In genomic region chrX:14528629-14529287, GRCh38 we compare ENCODE assay signal across 9 cellular contexts. TPM values are rescaled to one million over a fixed set of nuclear protein-coding genes. Genes with fewer than 3 reads are reported as not detected.
DNase-seq lines count a peak whose midpoint lies in the region; ATAC-seq and TF ChIP-seq lines count a peak whose summit lies in the region.
"Had no signal": no experiment of that assay in that cellular context is flagged by ENCODE, and none has a peak within 500 bp of the region (broad histone marks: within the 10 kb centered on the region; RNA-seq: fewer than 3 reads in every experiment).

No MANE protein-coding gene starts in this region.

- H3K4me1 ChIP-seq in left lung, result no peaks in the 10 kb centered on the region

- in situ Hi-C loops in ACHN (cut with HindIII; ENCODE audit: low pct_ligation_motif_present, low pct_unique_long_range_greater_than_20kb, low sequenced_read_pairs), result no loop called here

- H3K36me3 ChIP-seq in left lung, result no peaks in the 10 kb centered on the region

- no peak overlapping the region for H3K27ac ChIP-seq in left lung

- peak; percentile 51 for DNase-seq in ACHN
- peak; percentile 61 for DNase-seq in NAMALWA (ENCODE audit: low spot score)
- DNase-seq in T1000 (lab: John Stamatoyannopoulos, UW), result peak; percentile 27
- DNase-seq in chondrocyte (ENCODE audit: low spot score), result no peak
- DNase-seq in left lung, result peak in 1 of 2 donors; percentile 33
- peak; percentile 2 to 40 for DNase-seq in stimulated activated CD8-positive, alpha-beta memory T cell treated with anti-CD3 and anti-CD28 coated beads, Interleukin-15, amount 100 ng/mL, for 48 hours (ENCODE audit: low read depth in 2 of 2)

- peaks cover 2% of the 10 kb centered on the region for H3K27me3 Mint-ChIP-seq in chondrocyte (ENCODE audit: low read depth)

- ATAC-seq in left lung (peak; percentile 67), GM21526 (IDR thresholded peaks at IDR 0.05; ENCODE audit: low FRiP score, unreplicated experiment) (no peak)

- peak; percentile 24; the same call in 1 of the 2 replicates for TF ChIP-seq CTCF in GM12874 (IDR thresholded peaks at IDR 0.05; ENCODE audit: insufficient read depth, low read depth, low read length)
- TF ChIP-seq CTCF in chondrocyte (IDR thresholded peaks at IDR 0.05), result peak; percentile 66
- TF ChIP-seq CTCF in left lung (IDR thresholded peaks at IDR 0.05), result peak in 1 of 2 donors; percentile 15

- intact Hi-C loops in left lung (cut with DNase I), result no loop called here

- H3K9me3 ChIP-seq in left lung, result no peaks in the 10 kb centered on the region

- H3K9me3 Mint-ChIP-seq in chondrocyte (ENCODE audit: low read depth), result peaks cover 11% of the 10 kb centered on the region

- no peaks in the 10 kb centered on the region for H3K27me3 ChIP-seq in left lung

- peak overlapping the region; percentile 69 for H3K4me3 Mint-ChIP-seq in chondrocyte (ENCODE audit: unreplicated experiment)

- H3K27ac Mint-ChIP-seq in chondrocyte (ENCODE audit: unreplicated experiment), result no peak overlapping the region

- H3K36me3 Mint-ChIP-seq in chondrocyte (ENCODE audit: low read depth), result no peaks in the 10 kb centered on the region

- H3K4me1 Mint-ChIP-seq in chondrocyte (ENCODE audit: low read depth), result peaks cover 4% of the 10 kb centered on the region

- H3K4me3 ChIP-seq in left lung, result no peak overlapping the region

RNA-seq across cellular contexts. Expression of gene GLRA2, which starts 0.6 kb away (rescaled TPM):
- total RNA-seq in chondrocyte (not detected in 3 replicates), left lung (not detected)
- total RNA-seq: pulmonary artery endothelial cell had no signal
